Comparison of ENCODE assay signal across 8 cellular contexts in the genomic region with DNA sequence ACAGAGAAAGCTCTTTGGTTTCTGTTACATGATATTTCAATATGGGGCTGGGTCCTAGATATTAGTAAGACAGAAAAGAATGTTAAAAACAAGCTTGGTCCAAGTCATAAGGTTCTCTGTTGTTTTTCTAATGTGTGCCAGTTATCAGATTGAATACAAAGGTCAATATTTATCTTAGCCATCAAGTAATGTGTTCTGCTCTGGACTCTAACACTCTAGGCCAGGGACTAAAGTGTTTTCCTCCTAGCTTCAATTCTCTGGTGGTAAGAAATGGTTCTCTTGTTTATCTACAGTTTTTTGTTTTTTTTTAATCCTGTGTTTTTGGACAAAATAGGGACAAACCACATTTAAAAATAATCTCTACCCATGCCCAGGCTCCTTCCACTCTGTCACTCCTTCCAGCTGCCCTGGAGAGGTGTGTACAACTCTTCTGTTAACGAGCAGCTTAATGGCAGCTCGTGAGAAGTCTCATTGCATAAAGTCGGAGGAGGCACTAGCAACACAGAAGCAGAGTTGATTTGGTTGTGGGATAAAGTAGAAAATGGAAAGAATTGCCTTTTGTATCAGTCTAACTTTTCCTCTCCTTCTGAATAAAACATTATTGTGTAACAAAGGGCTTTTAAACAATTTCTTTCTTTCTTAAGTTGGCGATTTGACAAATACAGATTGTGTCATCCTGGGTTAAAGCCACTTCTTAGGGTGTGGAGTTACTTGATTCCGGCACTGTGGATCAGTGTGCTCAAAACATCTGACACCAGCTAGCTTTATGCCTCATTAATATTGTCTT. TPM values are rescaled to one million over a fixed set of nuclear protein-coding genes. Genes with fewer than 3 reads are reported as not detected.
DNase-seq lines count a peak whose midpoint lies in the region; ATAC-seq and TF ChIP-seq lines count a peak whose summit lies in the region.

No MANE protein-coding gene starts in this region.

- TF ChIP-seq CTCF in fibroblast of villous mesenchyme (IDR thresholded peaks at IDR 0.05; ENCODE audit: insufficient read depth, low read depth, low read length) = no peak
- no peak for TF ChIP-seq CTCF in CD8-positive, alpha-beta T cell (IDR thresholded peaks at IDR 0.05)

- DNase-seq in DMS153 treated with DMSO at 0.1 percent for 48 hours (lab: John Stamatoyannopoulos, UW; ENCODE audit: unreplicated experiment) = peak; percentile 83
- peak; percentile 85 for DNase-seq in NCI-H748 treated with DMSO at 0.1 percent for 48 hours (lab: John Stamatoyannopoulos, UW)
- peak; percentile 50 for DNase-seq in fibroblast of villous mesenchyme (ENCODE audit: low read depth)
- DNase-seq in putamen (ENCODE audit: low spot score) = peak; percentile 90
- DNase-seq in kidney tubule cell (ENCODE audit: low spot score) = no peak
- DNase-seq in CD8-positive, alpha-beta T cell = no peak
- no peak for DNase-seq in RPMI8226

- H3K9me3 ChIP-seq in CD8-positive, alpha-beta T cell (ENCODE audit: low read length) = no peaks in the 10 kb centered on the region

- no peaks in the 10 kb centered on the region for H3K27me3 ChIP-seq in CD8-positive, alpha-beta T cell (ENCODE audit: insufficient read depth, low read length)

- POLR2A ChIA-PET in CD8-positive, alpha-beta T cell (lab: Charles Lee) = no interaction called here

- intact Hi-C loops in CD8-positive, alpha-beta T cell (cut with DNase I, micrococcal nuclease) = no loop called here

- H3K4me1 Mint-ChIP-seq in CD8-positive, alpha-beta T cell (ENCODE audit: low read depth) = no peaks in the 10 kb centered on the region

- no peak overlapping the region for H3K4me3 ChIP-seq in fibroblast of villous mesenchyme (ENCODE audit: low read depth, low read length)
- no peak overlapping the region for H3K4me3 ChIP-seq in CD8-positive, alpha-beta T cell (ENCODE audit: low read depth, low read length)

- ATAC-seq in GM21528 (IDR thresholded peaks at IDR 0.05; ENCODE audit: low FRiP score, unreplicated experiment) = no peak
- ATAC-seq in CD8-positive, alpha-beta T cell = no peak

- no peak overlapping the region for H3K27ac ChIP-seq in CD8-positive, alpha-beta T cell (ENCODE audit: low read depth, low read length)

- no peaks in the 10 kb centered on the region for H3K9me3 Mint-ChIP-seq in CD8-positive, alpha-beta T cell

- no peaks in the 10 kb centered on the region for H3K4me1 ChIP-seq in CD8-positive, alpha-beta T cell (ENCODE audit: insufficient read depth, low read length)

- no peak overlapping the region for H3K27ac Mint-ChIP-seq in CD8-positive, alpha-beta T cell

- H3K36me3 Mint-ChIP-seq in CD8-positive, alpha-beta T cell = no peaks in the 10 kb centered on the region

- H3K36me3 ChIP-seq in CD8-positive, alpha-beta T cell (ENCODE audit: insufficient read depth, low read length) = no peaks in the 10 kb centered on the region

- peaks cover 2% of the 10 kb centered on the region for H3K27me3 Mint-ChIP-seq in CD8-positive, alpha-beta T cell (ENCODE audit: low read depth)

- CTCF ChIA-PET in CD8-positive, alpha-beta T cell (lab: Charles Lee) = no interaction called here

- no peak overlapping the region for H3K4me3 Mint-ChIP-seq in CD8-positive, alpha-beta T cell

RNA-seq across cellular contexts. Expression of gene SESTD1, which starts 8.0 kb away (rescaled TPM):
- total RNA-seq in fibroblast of villous mesenchyme = 13.5 and 14.2 TPM in 2 replicates
- total RNA-seq in CD8-positive, alpha-beta T cell = 1 to 10 TPM; 3.6 to 5.4 TPM

Comparison
In these comparisons a context has a peak if more than half of its experiments do, and no peak if none do; other contexts are left out.
1. DNase-seq: peak in DMS153 treated with DMSO at 0.1 percent for 48 hours (single experiment), NCI-H748 treated with DMSO at 0.1 percent for 48 hours (single experiment), fibroblast of villous mesenchyme (single experiment) and putamen (single experiment); none in kidney tubule cell (single experiment), CD8-positive, alpha-beta T cell (0 of 7) and RPMI8226 (single experiment).